In genomic region chrX:49179358-49179757, GRCh38 we compare ENCODE assay signal across 22 cellular contexts. TPM values are rescaled to one million over a fixed set of nuclear protein-coding genes. Genes with fewer than 3 reads are reported as not detected.
"Had no signal": no experiment of that assay in that cellular context is flagged by ENCODE, and none has a peak within 500 bp of the region (broad histone marks: within the 10 kb centered on the region; RNA-seq: fewer than 3 reads in every experiment).

No MANE protein-coding gene starts in this region.

- H3K27ac ChIP-seq: adrenal gland, breast epithelium, coronary artery, esophagus muscularis mucosa, gastroesophageal sphincter, heart left ventricle, sigmoid colon, upper lobe of left lung had no signal

- H3K27ac Mint-ChIP-seq: activated naive CD4-positive, alpha-beta T cell treated with anti-CD3 and anti-CD28 coated beads for 36 hours; nephron had no signal

- H3K4me3 ChIP-seq: adrenal gland, breast epithelium, coronary artery, esophagus muscularis mucosa, gastroesophageal sphincter, heart left ventricle, sigmoid colon, smooth muscle cell, upper lobe of left lung had no signal

- H3K4me3 Mint-ChIP-seq: activated naive CD4-positive, alpha-beta T cell treated with anti-CD3 and anti-CD28 coated beads for 36 hours; nephron had no signal

- ATAC-seq: gastroesophageal sphincter; left cardiac atrium; stimulated activated naive CD8-positive, alpha-beta T cell treated with anti-CD3 and anti-CD28 coated beads, Interleukin-15, Interleukin-2, amounts not matched to agents 100 U/mL and 50 U/mL, for 24 hours had no signal

- H3K36me3 ChIP-seq: breast epithelium had no signal

- H3K9me3 Mint-ChIP-seq: activated naive CD4-positive, alpha-beta T cell treated with anti-CD3 and anti-CD28 coated beads for 36 hours had no signal

- FAIRE-seq: islet of Langerhans had no signal

- H3K9me3 ChIP-seq: adrenal gland, breast epithelium, esophagus muscularis mucosa, gastroesophageal sphincter, heart left ventricle, sigmoid colon, upper lobe of left lung had no signal

- H3K4me1 ChIP-seq: breast epithelium had no signal

- H3K27me3 ChIP-seq: adrenal gland, esophagus muscularis mucosa, gastroesophageal sphincter, heart left ventricle, sigmoid colon, upper lobe of left lung had no signal

- DNase-seq: activated CD8-positive, alpha-beta memory T cell treated with anti-CD3 and anti-CD28 coated beads, Interleukin-2, amount 50 U/mL, for 48 hours; activated naive CD4-positive, alpha-beta T cell treated with anti-CD3 and anti-CD28 coated beads for 36 hours; adrenal gland; cerebellar nuclear complex; heart left ventricle; left cardiac atrium; midbrain; occipital lobe; sigmoid colon; stimulated activated CD4-positive, alpha-beta T cell treated with anti-CD3 and anti-CD28 coated beads, Interleukin-2, amount 100 ng/mL, for 48 hours; stimulated activated naive CD8-positive, alpha-beta T cell treated with anti-CD3 and anti-CD28 coated beads, Interleukin-15, Interleukin-2, amounts not matched to agents 100 U/mL and 50 U/mL, for 24 hours; T-helper 9 cell; upper lobe of left lung had no signal

- H3K4me1 Mint-ChIP-seq: nephron had no signal

- H3K4me2 ChIP-seq: smooth muscle cell had no signal

RNA-seq across cellular contexts. Expression of gene SYP, which starts 20.6 kb away (rescaled TPM):
- total RNA-seq: smooth muscle cell had no signal
- polyA plus RNA-seq: smooth muscle cell had no signal

RNA-seq across cellular contexts. Expression of gene CACNA1F, which starts 53.8 kb away (rescaled TPM):
- total RNA-seq: liver, occipital lobe, SK-MEL-5, smooth muscle cell had no signal
